18 cellular contexts compared by ENCODE assay signal in the genomic region with DNA sequence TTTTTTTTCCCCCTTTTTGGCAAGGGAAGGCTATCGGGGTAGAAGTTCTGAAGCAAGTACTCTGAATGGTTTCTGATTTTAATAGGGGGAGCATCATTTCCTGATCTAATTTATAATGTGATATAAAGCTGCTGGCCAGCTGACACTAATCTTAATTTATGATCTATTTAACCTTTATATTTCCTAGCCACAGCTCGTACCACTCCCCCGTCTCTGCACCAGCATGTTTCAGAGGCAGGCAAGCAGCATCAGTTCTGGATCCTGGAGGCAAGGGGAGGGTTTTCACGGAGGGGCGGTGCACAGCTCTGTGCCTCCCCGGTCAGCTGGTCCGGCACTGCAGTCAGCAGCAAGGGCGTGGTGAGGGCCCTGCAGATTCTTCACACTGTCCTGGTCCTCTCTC. TPM values are rescaled to one million over a fixed set of nuclear protein-coding genes. Genes with fewer than 3 reads are reported as not detected.
DNase-seq lines count a peak whose midpoint lies in the region; ATAC-seq and TF ChIP-seq lines count a peak whose summit lies in the region.
"Had no signal": no experiment of that assay in that cellular context is flagged by ENCODE, and none has a peak within 500 bp of the region (broad histone marks: within the 10 kb centered on the region; RNA-seq: fewer than 3 reads in every experiment).

No MANE protein-coding gene starts in this region.

- peaks cover 4% of the 10 kb centered on the region for H3K9me3 Mint-ChIP-seq in endothelial cell (ENCODE audit: unreplicated experiment)

- TF ChIP-seq RAD21 in SK-N-SH (IDR thresholded peaks at IDR 0.05; ENCODE audit: low read length) = 0 out of 2 replicates have a peak, but pooled peaks have one; percentile 12

- H3K9me2 ChIP-seq in SK-N-SH = no peaks in the 10 kb centered on the region

- no peak overlapping the region for H2BK120ac ChIP-seq in trophoblast cell (ENCODE audit: insufficient read depth, low read length, poor library complexity)

- H3F3A ChIP-seq in SK-N-SH (replicated peaks; ENCODE audit: insufficient read depth) = no peaks in the 10 kb centered on the region

- H4K91ac ChIP-seq in trophoblast cell (ENCODE audit: low read depth, low read length) = no peak overlapping the region

- H3K9ac ChIP-seq in SK-N-SH = no peak overlapping the region
- H3K9ac ChIP-seq in trophoblast cell (ENCODE audit: low read length) = no peak overlapping the region
- H3K9ac ChIP-seq: BLaER1 treated with 17β-estradiol and CSF1 and Interleukin-3, amounts not matched to agents 10 nM and 100 nM; GM23248 had no signal

- WGBS in SK-N-SH (ENCODE audit: low lambda C conversion rate) = 31% methylated on average over 6 of the region's 8 CpGs
- WGBS in esophagus muscularis mucosa = 92% methylated on average over 8 of the region's 8 CpGs
- no CpG with 5 or more reads among the region's 8 CpGs for WGBS in trophoblast cell (ENCODE audit: extremely low coverage, insufficient coverage, insufficient read length)
- 90 to 97% (median 94%) methylated on average over 8 of the region's 8 CpGs for WGBS in stomach, 5 donors

- H3K27ac Mint-ChIP-seq in endothelial cell (ENCODE audit: unreplicated experiment) = no peak overlapping the region
- H3K27ac Mint-ChIP-seq: B cell; CD4-positive, alpha-beta T cell; CD8-positive, alpha-beta memory T cell had no signal

- no peak overlapping the region for H2AFZ ChIP-seq in SK-N-SH (ENCODE audit: low read depth)
- no peak overlapping the region for H2AFZ ChIP-seq in trophoblast cell (ENCODE audit: insufficient read depth, low read length, poor library complexity)
- H2AFZ ChIP-seq: GM23248 had no signal

- H3K23ac ChIP-seq in trophoblast cell (ENCODE audit: low read length) = no peak overlapping the region

- DNase-seq in SK-N-SH = peak; percentile 75
- peak; percentile 26 for DNase-seq in esophagus muscularis mucosa (ENCODE audit: extremely low spot score)
- DNase-seq in trophoblast cell = no peak
- DNase-seq in endothelial cell (ENCODE audit: low spot score) = no peak
- DNase-seq in stomach = no peak
- DNase-seq: CD4-positive, alpha-beta T cell; CD8-positive, alpha-beta memory T cell; DMS 273 treated with DMSO at 0.1 percent for 48 hours; DMS79; GF-D8; GM23248; H7; HCEC 1CT had no signal

- H4K20me1 ChIP-seq in SK-N-SH (ENCODE audit: insufficient read depth) = no peaks in the 10 kb centered on the region

- no peak overlapping the region for H3K4me2 ChIP-seq in SK-N-SH
- H3K4me2 ChIP-seq in trophoblast cell (ENCODE audit: low read length) = no peak overlapping the region
- H3K4me2 ChIP-seq: BLaER1 treated with 17β-estradiol and CSF1 and Interleukin-3, amounts not matched to agents 10 nM and 100 nM had no signal

- TF ChIP-seq CTCF in SK-N-SH (IDR thresholded peaks at IDR 0.05) (no peak), esophagus muscularis mucosa (IDR thresholded peaks at IDR 0.05) (no peak), endothelial cell (IDR thresholded peaks at IDR 0.05; ENCODE audit: unreplicated experiment) (no peak), stomach (IDR thresholded peaks at IDR 0.05) (no peak)

- peaks cover 5% of the 10 kb centered on the region for H3K79me1 ChIP-seq in trophoblast cell (ENCODE audit: low read length)

- no peak for ATAC-seq in GM18498 (IDR thresholded peaks at IDR 0.05; ENCODE audit: unreplicated experiment)

- peaks cover 4% of the 10 kb centered on the region for H3K27me3 Mint-ChIP-seq in endothelial cell (ENCODE audit: unreplicated experiment)
- H3K27me3 Mint-ChIP-seq: B cell; CD4-positive, alpha-beta T cell; CD8-positive, alpha-beta memory T cell had no signal

- peaks cover 8% of the 10 kb centered on the region for H3K4me1 Mint-ChIP-seq in endothelial cell (ENCODE audit: unreplicated experiment)
- H3K4me1 Mint-ChIP-seq: CD14-positive monocyte had no signal

- peak overlapping the region; percentile 8 for H2BK12ac ChIP-seq in trophoblast cell (ENCODE audit: low read length)

- intact Hi-C loops in esophagus muscularis mucosa (cut with DNase I) (no loop called here), stomach (cut with DNase I; ENCODE audit: low total_unique reads) (no loop called here)

- H3K14ac ChIP-seq in trophoblast cell (ENCODE audit: low read length) = no peak overlapping the region

- CTCF ChIA-PET in SK-N-SH (lab: Yijun Ruan, JAX) = no interaction called here

- H3K27me3 ChIP-seq in SK-N-SH (ENCODE audit: insufficient read depth) (no peaks in the 10 kb centered on the region), esophagus muscularis mucosa (no peaks in the 10 kb centered on the region), trophoblast cell (ENCODE audit: insufficient read depth, low read length) (no peaks in the 10 kb centered on the region), stomach (no peaks in the 10 kb centered on the region)
- H3K27me3 ChIP-seq: BLaER1 treated with 17β-estradiol and CSF1 and Interleukin-3, amounts not matched to agents 10 nM and 100 nM had no signal

- H3K4me3 ChIP-seq in SK-N-SH (ENCODE audit: low read depth in 2 of 2, low read length in 1 of 2) (no peak overlapping the region), esophagus muscularis mucosa (no peak overlapping the region), trophoblast cell (ENCODE audit: low read depth, low read length) (no peak overlapping the region), stomach (no peak overlapping the region)
- H3K4me3 ChIP-seq: BLaER1 treated with 17β-estradiol and CSF1 and Interleukin-3, amounts not matched to agents 10 nM and 100 nM; GM23248 had no signal

- no peak overlapping the region for H2BK5ac ChIP-seq in trophoblast cell (ENCODE audit: low read depth, low read length, poor library complexity)

- peaks cover 0 to 26% of the 10 kb centered on the region in 2 experiments; a peak in 2 of 4 replicates for H3K4me1 ChIP-seq in SK-N-SH (ENCODE audit: control insufficient read depth in 1 of 2, insufficient read depth in 2 of 2, low read depth in 1 of 2, low read length in 1 of 2)
- no peaks in the 10 kb centered on the region for H3K4me1 ChIP-seq in esophagus muscularis mucosa
- peaks cover 4 to 6% of the 10 kb centered on the region in 2 experiments for H3K4me1 ChIP-seq in trophoblast cell (ENCODE audit: control insufficient read depth in 1 of 2, insufficient read depth in 2 of 2, low read length in 2 of 2)
- peaks cover 5 to 10% (median 7%) of the 10 kb centered on the region in 4 donors for H3K4me1 ChIP-seq in stomach

- no peak overlapping the region for H4K8ac ChIP-seq in trophoblast cell (ENCODE audit: low read depth, low read length)

- H3K9me3 ChIP-seq in SK-N-SH (no peaks in the 10 kb centered on the region; the same call in 1 of the 2 replicates), esophagus muscularis mucosa (peaks cover 0 to 7% (median 3%) of the 10 kb centered on the region in 4 donors), trophoblast cell (ENCODE audit: insufficient read depth, low read depth, low read length) (peaks cover 12% of the 10 kb centered on the region), stomach (peaks cover 0 to 12% (median 3%) of the 10 kb centered on the region in 4 donors)

- H3K36me3 ChIP-seq in SK-N-SH (replicated peaks in 1 of 2; ENCODE audit: control insufficient read depth in 1 of 2, insufficient read depth in 2 of 2, low read length in 1 of 2) (no peaks in the 10 kb centered on the region), esophagus muscularis mucosa (peaks cover 0 to 5% (median 0%) of the 10 kb centered on the region in 4 donors), trophoblast cell (ENCODE audit: control insufficient read depth in 1 of 2, insufficient read depth in 2 of 2, low read length in 2 of 2) (no peaks in the 10 kb centered on the region), stomach (peaks cover 0 to 17% (median 3%) of the 10 kb centered on the region in 4 donors)

- no peak overlapping the region for H4K12ac ChIP-seq in trophoblast cell (ENCODE audit: low read depth, low read length)

- peak in 1 of 2 experiments; percentile 54; a peak in 1 of 4 replicates for TF ChIP-seq EP300 in SK-N-SH (IDR thresholded peaks at IDR 0.05; ENCODE audit: borderline replicate concordance in 1 of 2, low read depth in 1 of 2, low read length in 1 of 2)
- TF ChIP-seq EP300 in esophagus muscularis mucosa (IDR thresholded peaks at IDR 0.05) = no peak
- no peak for TF ChIP-seq EP300 in stomach (IDR thresholded peaks at IDR 0.05)

- no peaks in the 10 kb centered on the region for H3K79me2 ChIP-seq in SK-N-SH (ENCODE audit: insufficient read depth)
- no peaks in the 10 kb centered on the region for H3K79me2 ChIP-seq in trophoblast cell (ENCODE audit: control insufficient read depth, insufficient read depth, low read length, poor library complexity)

- H3K27ac ChIP-seq in SK-N-SH (ENCODE audit: low read depth in 2 of 2, low read length in 1 of 2) (no peak overlapping the region), esophagus muscularis mucosa (replicated peaks in 1 of 4) (no peak overlapping the region), trophoblast cell (ENCODE audit: low read depth, low read length) (no peak overlapping the region), stomach (no peak overlapping the region)
- H3K27ac ChIP-seq: BLaER1 treated with 17β-estradiol and CSF1 and Interleukin-3, amounts not matched to agents 10 nM and 100 nM; GM23248 had no signal

- no peak overlapping the region for H2AK5ac ChIP-seq in trophoblast cell (ENCODE audit: low read length)

- no peak overlapping the region for H3K18ac ChIP-seq in trophoblast cell (ENCODE audit: low read length)

- no peak overlapping the region for H3K4me3 Mint-ChIP-seq in endothelial cell (ENCODE audit: unreplicated experiment)
- H3K4me3 Mint-ChIP-seq: B cell; CD14-positive monocyte; CD4-positive, alpha-beta T cell; CD8-positive, alpha-beta memory T cell had no signal

- POLR2A ChIA-PET in SK-N-SH (lab: Yijun Ruan, JAX) = no interaction called here

- TF ChIP-seq POLR2A in esophagus muscularis mucosa (IDR thresholded peaks at IDR 0.05; ENCODE audit: low read depth) (no peak), stomach (IDR thresholded peaks at IDR 0.05) (no peak)

- H3K36me3 Mint-ChIP-seq in endothelial cell (ENCODE audit: low read depth, unreplicated experiment) = peaks cover 14% of the 10 kb centered on the region

- no peak overlapping the region for H3K4ac ChIP-seq in trophoblast cell (ENCODE audit: low read depth, low read length)

TF ChIP-seq in SK-N-SH, 30 proteins besides CTCF, POLR2A, EP300 and RAD21 (continues in another document):
- TF ChIP-seq CHD2 (IDR thresholded peaks at IDR 0.05; ENCODE audit: low read length, partially characterized antibody) = no peak
- peak; percentile 53; the same call in 1 of the 2 replicates for TF ChIP-seq MXI1 (IDR thresholded peaks at IDR 0.05; ENCODE audit: low read depth, low read length)
- no peak for TF ChIP-seq SIN3A (IDR thresholded peaks at IDR 0.05; ENCODE audit: borderline replicate concordance, low read depth, low read length)
- no peak for TF ChIP-seq NRF1 (IDR thresholded peaks at IDR 0.05; ENCODE audit: low read depth, low read length)
- peak; percentile 47; the same call in 1 of the 2 replicates for TF ChIP-seq RCOR1 (IDR thresholded peaks at IDR 0.05; ENCODE audit: low read length)

RNA-seq across cellular contexts. Expression of gene MGMT, which starts 30.0 kb away (rescaled TPM):
- polyA plus RNA-seq in SK-N-SH (2012; rRNA removed) (8.7 and 10.8 TPM in 2 replicates), stomach (10 to 100 TPM; 17.8 to 31.3 (median 24.3) TPM)
- 6.2 and 7.8 TPM in 2 replicates for polyA plus RNA-seq in SK-N-SH (2012; cell fraction: cytosol; rRNA removed)
- 6.5 and 10.0 TPM in 2 replicates for polyA plus RNA-seq in SK-N-SH (2012; cell fraction: nucleus; rRNA removed)
- total RNA-seq in esophagus muscularis mucosa (10 to 100 TPM; 18.4 to 30.3 (median 27.9) TPM), endothelial cell (ENCODE audit: unreplicated experiment) (25.9 TPM), stomach (10 to 100 TPM in 3 of 5 donors, 1 to 10 TPM in 2; 1.2 to 37.8 (median 18.3) TPM)
- 9.3 and 10.2 TPM in 2 replicates for polyA plus RNA-seq in trophoblast cell (2013)
- total RNA-seq: A172 had no signal

Comparison
In these comparisons a context has a peak if more than half of its experiments do, and no peak if none do; other contexts are left out.
1. DNase-seq: peak in SK-N-SH (single experiment) and esophagus muscularis mucosa (single experiment); none in trophoblast cell (0 of 2), endothelial cell (single experiment) and stomach (single experiment).